ENCODE assay signal across 1 cellular context in the genomic region with DNA sequence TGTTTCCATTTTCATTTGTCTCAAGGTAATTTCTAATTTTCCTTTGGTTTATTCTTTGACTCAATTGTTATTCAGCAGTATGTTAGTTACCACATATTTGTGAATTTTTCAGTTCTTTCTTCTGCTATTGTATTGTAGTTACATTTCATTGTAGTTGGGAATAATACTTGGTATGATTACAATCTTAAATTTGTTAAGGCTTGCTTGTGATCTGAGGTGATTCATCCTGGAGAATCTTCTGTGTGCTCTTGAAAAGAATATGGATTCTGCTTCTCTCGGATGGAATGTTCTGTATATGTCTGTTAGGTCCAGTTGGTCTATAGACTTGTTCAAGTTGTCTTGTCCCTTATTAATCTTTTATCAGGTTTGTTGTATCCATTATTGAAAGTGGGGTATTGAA.
TF ChIP-seq lines count a peak whose summit lies in the region.

No MANE protein-coding gene starts in this region.

TF ChIP-seq in K562, 482 proteins besides CTCF, POLR2A, EP300 and RAD21 (continued from another document):
- TF ChIP-seq, protein P1, sequence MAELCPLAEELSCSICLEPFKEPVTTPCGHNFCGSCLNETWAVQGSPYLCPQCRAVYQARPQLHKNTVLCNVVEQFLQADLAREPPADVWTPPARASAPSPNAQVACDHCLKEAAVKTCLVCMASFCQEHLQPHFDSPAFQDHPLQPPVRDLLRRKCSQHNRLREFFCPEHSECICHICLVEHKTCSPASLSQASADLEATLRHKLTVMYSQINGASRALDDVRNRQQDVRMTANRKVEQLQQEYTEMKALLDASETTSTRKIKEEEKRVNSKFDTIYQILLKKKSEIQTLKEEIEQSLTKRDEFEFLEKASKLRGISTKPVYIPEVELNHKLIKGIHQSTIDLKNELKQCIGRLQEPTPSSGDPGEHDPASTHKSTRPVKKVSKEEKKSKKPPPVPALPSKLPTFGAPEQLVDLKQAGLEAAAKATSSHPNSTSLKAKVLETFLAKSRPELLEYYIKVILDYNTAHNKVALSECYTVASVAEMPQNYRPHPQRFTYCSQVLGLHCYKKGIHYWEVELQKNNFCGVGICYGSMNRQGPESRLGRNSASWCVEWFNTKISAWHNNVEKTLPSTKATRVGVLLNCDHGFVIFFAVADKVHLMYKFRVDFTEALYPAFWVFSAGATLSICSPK (IDR thresholded peaks at IDR 0.05; ENCODE audit: borderline replicate concordance): no peak
TF ChIP-seq in K562: peak in this region for 0.
